18 cellular contexts compared by ENCODE assay signal in the genomic region with DNA sequence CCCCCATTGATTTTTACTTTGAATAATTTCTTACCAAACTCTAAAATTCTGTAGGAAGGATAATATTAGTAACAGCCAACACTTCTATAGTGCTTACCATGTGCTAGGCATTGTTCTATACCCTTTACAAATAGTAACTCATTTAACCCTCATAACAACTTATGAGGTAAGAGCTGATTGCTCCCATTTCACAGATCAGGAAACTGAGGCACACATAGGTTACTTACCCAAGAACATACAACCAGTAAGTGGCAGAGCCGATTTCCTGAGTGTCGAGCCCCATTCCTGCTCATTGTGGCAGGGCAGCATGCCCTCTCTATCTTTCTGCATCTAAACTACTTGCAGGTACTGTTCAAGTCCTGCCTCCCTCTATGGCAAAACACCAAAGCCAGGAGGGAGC. TPM values are rescaled to one million over a fixed set of nuclear protein-coding genes. Genes with fewer than 3 reads are reported as not detected.
DNase-seq lines count a peak whose midpoint lies in the region; ATAC-seq, FAIRE-seq and TF ChIP-seq lines count a peak whose summit lies in the region.
"Had no signal": no experiment of that assay in that cellular context is flagged by ENCODE, and none has a peak within 500 bp of the region (broad histone marks: within the 10 kb centered on the region; RNA-seq: fewer than 3 reads in every experiment).

No MANE protein-coding gene starts in this region.

- H4K20me1 ChIP-seq in HepG2 (ENCODE audit: insufficient read depth, low read length) (no peaks in the 10 kb centered on the region), GM12878 (ENCODE audit: control insufficient read depth, insufficient read depth) (no peaks in the 10 kb centered on the region)

- H3K36me3 Mint-ChIP-seq in naive B cell = peaks cover 25 to 47% of the 10 kb centered on the region in 2 donors

- H3K9ac ChIP-seq in HepG2 (ENCODE audit: insufficient read depth, low read depth, low read length) (no peak overlapping the region), GM12878 (ENCODE audit: control insufficient read depth, insufficient read depth, low read length) (no peak overlapping the region)
- H3K9ac ChIP-seq: BLaER1 had no signal

- H3K27ac ChIP-seq in HepG2 (ENCODE audit: extremely low read length, insufficient read depth, low read length) (no peak overlapping the region), right lobe of liver (no peak overlapping the region), GM12878 (ENCODE audit: control insufficient read depth, insufficient read depth) (no peak overlapping the region)
- H3K27ac ChIP-seq: 22Rv1, BLaER1 had no signal

- BruUV-seq in HepG2 (replicated peaks; lab: Mats Ljungman, UMichigan) (no TSS peak), GM12878 (replicated peaks; lab: Mats Ljungman, UMichigan) (no TSS peak)

- H3K4me1 ChIP-seq in HepG2 (ENCODE audit: insufficient read depth, low read length) = no peaks in the 10 kb centered on the region
- no peaks in the 10 kb centered on the region for H3K4me1 ChIP-seq in right lobe of liver
- peaks cover 68% of the 10 kb centered on the region for H3K4me1 ChIP-seq in GM12878 (ENCODE audit: control insufficient read depth, insufficient read depth, low read length)
- H3K4me1 ChIP-seq: HAP-1 had no signal

- TF ChIP-seq EP300 in HepG2 (IDR thresholded peaks at IDR 0.05; ENCODE audit: low read depth in 2 of 2, low read length in 2 of 2) (no peak), HepG2 (CRISPR knock-in tag; IDR thresholded peaks at IDR 0.05; ENCODE audit: borderline replicate concordance) (no peak), GM12878 (IDR thresholded peaks at IDR 0.05; ENCODE audit: borderline replicate concordance in 1 of 2, control insufficient read depth in 1 of 2, low read depth in 2 of 2, low read length in 2 of 2) (no peak)

- peaks cover 0 to 5% (median 0%) of the 10 kb centered on the region in 7 donors for H3K9me3 Mint-ChIP-seq in naive B cell
- H3K9me3 Mint-ChIP-seq: CD8-positive, alpha-beta memory T cell; HFFc6 had no signal

- H3K27me3 ChIP-seq in HepG2 (ENCODE audit: control insufficient read depth in 1 of 2, insufficient read depth in 2 of 2, low read length in 2 of 2) (no peaks in the 10 kb centered on the region), right lobe of liver (no peaks in the 10 kb centered on the region), GM12878 (replicated peaks in 1 of 2; ENCODE audit: control insufficient read depth in 2 of 2, insufficient read depth in 2 of 2, low read length in 1 of 2) (no peaks in the 10 kb centered on the region)
- H3K27me3 ChIP-seq: BLaER1 had no signal

- peak overlapping the region; percentile 41 to 97 (median 94) for H3K27ac Mint-ChIP-seq in naive B cell
- H3K27ac Mint-ChIP-seq: HFFc6 had no signal

- H3K36me3 ChIP-seq in HepG2 (replicated peaks in 1 of 2; ENCODE audit: control insufficient read depth in 1 of 2, insufficient read depth in 2 of 2, low read length in 2 of 2) (peaks cover 4 to 27% of the 10 kb centered on the region in 2 experiments; a peak in 4 of 5 replicates), right lobe of liver (peaks cover 0 to 31% (median 10%) of the 10 kb centered on the region in 4 donors), GM12878 (ENCODE audit: control insufficient read depth in 2 of 2, insufficient read depth in 2 of 2, low read length in 1 of 2) (peaks cover 0 to 8% of the 10 kb centered on the region in 2 experiments; a peak in 1 of 4 replicates)
- H3K36me3 ChIP-seq: HAP-1 had no signal

- no peak overlapping the region for H3K4me3 ChIP-seq in HepG2 (replicated peaks in 1 of 3; ENCODE audit: insufficient read depth in 1 of 3, low read depth in 2 of 3, low read length in 3 of 3)
- H3K4me3 ChIP-seq in right lobe of liver = no peak overlapping the region
- H3K4me3 ChIP-seq in GM12878 = no peak overlapping the region
- H3K4me3 ChIP-seq: BLaER1, HAP-1 had no signal

- POLR2A ChIA-PET in HepG2 (lab: Yijun Ruan, JAX) (no interaction called here), GM12878 (lab: Charles Lee) (interaction anchor here (0.5 to 5.6 kb wide), 3 partner anchors 9 to 34 kb away, joined by 3 to 47 read pairs (median 9); partner anchors contain the start of gene CCDC32)

- SMC1A ChIA-PET in GM12878 (lab: Charles Lee; ENCODE audit: uncharacterized antibody, unreplicated experiment) = interaction anchor here (0.6 to 6.2 kb wide), 6 partner anchors 9 to 70 kb away, joined by 3 to 60 read pairs (median 6); partner anchors contain the start of genes CCDC32 and RPUSD2

- H3K27me3 Mint-ChIP-seq in naive B cell = no peaks in the 10 kb centered on the region
- H3K27me3 Mint-ChIP-seq: CD8-positive, alpha-beta memory T cell had no signal

- 88% methylated on average over 2 of the region's 2 CpGs for WGBS in HepG2 (ENCODE audit: low lambda C conversion rate)
- 83% methylated on average over 2 of the region's 2 CpGs for WGBS in right lobe of liver (ENCODE audit: insufficient coverage, low coverage, low lambda C conversion rate, missing lambda C conversion rate)
- WGBS in GM12878 (ENCODE audit: insufficient coverage, insufficient replicate concordance, low lambda C conversion rate, missing lambda C conversion rate) = 97% methylated on average over 2 of the region's 2 CpGs

- CTCF ChIA-PET in HepG2 (lab: Yijun Ruan, JAX; ENCODE audit: low intra/inter-chr PET ratio, low total read pairs) = no interaction called here
- CTCF ChIA-PET in GM12878 (lab: Yijun Ruan, JAX) = interaction anchor here (0.7 to 1.0 kb wide), 3 partner anchors 13 to 302 kb away, joined by 3 read pairs; partner anchors contain the start of gene BAHD1

- H3K4me2 ChIP-seq in HepG2 (ENCODE audit: low read depth, low read length) (no peak overlapping the region), GM12878 (ENCODE audit: control insufficient read depth, insufficient read depth) (peak overlapping the region; percentile 57; the same call in 1 of the 2 replicates)
- H3K4me2 ChIP-seq: BLaER1 had no signal

- RAD21 ChIA-PET in GM12878 (lab: Charles Lee; ENCODE audit: unreplicated experiment) = interaction anchor here (1.2 to 5.3 kb wide), 2 partner anchors 9 to 35 kb away, joined by 3 to 39 read pairs; partner anchors contain the start of gene CCDC32

- in situ Hi-C loops in HepG2 (cut with HindIII; ENCODE audit: extremely low pct_ligation_motif_present, low pct_unique_long_range_greater_than_20kb) = no loop called here
- in situ Hi-C loops in GM12878 (cut with MboI) = no loop called here

- H3K79me2 ChIP-seq in HepG2 (ENCODE audit: insufficient read depth, low read length) (no peaks in the 10 kb centered on the region), GM12878 (ENCODE audit: control insufficient read depth, insufficient read depth, low read length) (peaks cover 40% of the 10 kb centered on the region)

- DNase-seq in HepG2 (ENCODE audit: low spot score) = no peak
- DNase-seq in right lobe of liver = no peak
- no peak for DNase-seq in GM12878 (ENCODE audit: low read depth, low spot score)
- DNase-seq in naive B cell = no peak
- no peak for DNase-seq in COLO668 (lab: John Stamatoyannopoulos, UW; ENCODE audit: unreplicated experiment)
- no peak for DNase-seq in posterior cingulate gyrus
- DNase-seq in activated CD4-positive, CD25-positive, alpha-beta regulatory T cell treated with anti-CD3 and anti-CD28 coated beads, Interleukin-2, amount 50 U/mL, for 72 hours = no peak
- DNase-seq: Calu3; CD8-positive, alpha-beta memory T cell; DMS 273 treated with DMSO at 0.1 percent for 48 hours; GOT3; HFFc6; KBM-7 had no signal

- no peak for TF ChIP-seq POLR2A in HepG2 (IDR thresholded peaks at IDR 0.05; ENCODE audit: insufficient read depth in 1 of 2, low read depth in 2 of 2, low read length in 2 of 2)
- no peak for TF ChIP-seq POLR2A in right lobe of liver (IDR thresholded peaks at IDR 0.05)
- no peak for TF ChIP-seq POLR2A in GM12878 (IDR thresholded peaks at IDR 0.05; ENCODE audit: low read depth, low read length)

- ATAC-seq in HepG2 = no peak
- ATAC-seq in right lobe of liver = no peak
- no peak for ATAC-seq in GM12878
- ATAC-seq in naive B cell (ENCODE audit: low read depth in 2 of 2) = no peak

- peak overlapping the region in 7 of 8 donors; percentile 73 to 100 (median 97) for H3K4me3 Mint-ChIP-seq in naive B cell
- H3K4me3 Mint-ChIP-seq: CD8-positive, alpha-beta memory T cell; HFFc6 had no signal

- TF ChIP-seq CTCF in HepG2 (CRISPR knock-in tag; IDR thresholded peaks at IDR 0.05) = no peak
- no peak for TF ChIP-seq CTCF in right lobe of liver (IDR thresholded peaks at IDR 0.05)
- TF ChIP-seq CTCF in GM12878 (IDR thresholded peaks at IDR 0.05 in 2 of 3, conservative IDR thresholded peaks at IDR 0.05 in 1 of 3; ENCODE audit: control insufficient read depth in 2 of 3, extremely low read depth in 1 of 3, insufficient read depth in 1 of 3, low read depth in 3 of 3, low read length in 3 of 3) = no peak

- TF ChIP-seq RAD21 in HepG2 (CRISPR knock-in tag; IDR thresholded peaks at IDR 0.05) (no peak), GM12878 (IDR thresholded peaks at IDR 0.05; ENCODE audit: insufficient read depth, low read depth, low read length) (no peak)

- intact Hi-C loops in HepG2 (cut with micrococcal nuclease; ENCODE audit: unreplicated experiment) (no loop called here), right lobe of liver (cut with DNase I) (no loop called here), GM12878 (cut with micrococcal nuclease; ENCODE audit: unreplicated experiment) (loop anchor here (5.0 kb wide), 1 partner anchor 36 kb away; the partner anchor contains the start of gene KNL1), posterior cingulate gyrus (cut with DNase I) (no loop called here)

- H2AFZ ChIP-seq in HepG2 (ENCODE audit: low read length) (no peak overlapping the region), GM12878 (ENCODE audit: control insufficient read depth, low read depth, low read length) (no peak overlapping the region)

- H3K9me3 ChIP-seq in HepG2 (ENCODE audit: low read length) = no peaks in the 10 kb centered on the region
- no peaks in the 10 kb centered on the region for H3K9me3 ChIP-seq in right lobe of liver
- no peaks in the 10 kb centered on the region for H3K9me3 ChIP-seq in GM12878 (replicated peaks; ENCODE audit: control insufficient read depth, insufficient read depth, low read length)
- H3K9me3 ChIP-seq: BLaER1, HAP-1 had no signal

- H3K4me1 Mint-ChIP-seq in naive B cell = peaks cover 79 to 97% (median 95%) of the 10 kb centered on the region in 3 donors

- FAIRE-seq in HepG2 (lab: Jason Lieb, UNC) (no peak), GM12878 (lab: Jason Lieb, UNC) (no peak)
- FAIRE-seq: GM12891, HTR-8/SVneo had no signal

RNA-seq across cellular contexts. Expression of gene CCDC32, which starts 9.0 kb away (rescaled TPM):
- total RNA-seq in HepG2 (2016; rRNA removed; fragmentation: Illumina TruSeq; extraction: Trizol) (23.2 and 26.3 TPM in 2 replicates), right lobe of liver (10 to 100 TPM in 3 of 6 experiments, 1 to 10 TPM in 3; 6.4 to 12.3 (median 9.9) TPM), GM12878 (2014; rRNA removed) (30.2 and 47.0 TPM in 2 replicates), GM12878 (2014; rRNA removed; fragmentation: Illumina TruSeq; extraction: Trizol) (34.0 and 34.3 TPM in 2 replicates), GM12878 (2021) (36.0 and 38.6 TPM in 2 replicates)
- total RNA-seq in HepG2 (2016; cell fraction: cytosol; rRNA removed; fragmentation: Illumina TruSeq; extraction: Trizol; ENCODE audit: low read depth) = 3.1 and 3.3 TPM in 2 replicates
- total RNA-seq in HepG2 (2016; cell fraction: insoluble cytoplasmic fraction; rRNA removed; fragmentation: Illumina TruSeq; extraction: Trizol) = 20.5 and 28.7 TPM in 2 replicates
- total RNA-seq in HepG2 (2016; cell fraction: membrane; rRNA removed; fragmentation: Illumina TruSeq; extraction: Trizol) = 5.6 and 8.7 TPM in 2 replicates
- 13.2 and 14.8 TPM in 2 replicates for total RNA-seq in HepG2 (2016; cell fraction: nucleus; rRNA removed; fragmentation: Illumina TruSeq; extraction: Trizol)
- polyA plus RNA-seq in HepG2 (2011; rRNA removed) (6.6 and 10.8 TPM in 2 replicates), GM12878 (2011; rRNA removed) (66.2 and 72.9 TPM in 2 replicates), GM12878 (2014; fragmentation: Illumina TruSeq; extraction: Trizol) (34.3 and 48.3 TPM in 2 replicates), GM12878 (2014; fragmentation: Nextera tagmentation; extraction: Ambion mirVana) (10 to 100 TPM; 67.0 to 74.3 TPM), GM12878 (2014; rRNA removed) (31.0 and 33.2 TPM in 2 replicates), GM12878 (2016; fragmentation: Nextera tagmentation; extraction: Ambion mirVana) (10 to 100 TPM; 57.1 to 61.0 TPM), naive B cell (ENCODE audit: low read depth in 6 of 6) (100 to 1,000 TPM; 199 to 261 (median 219) TPM)
- polyA plus RNA-seq in HepG2 (2011; cell fraction: cytosol; rRNA removed) = 14.2 and 21.1 TPM in 2 replicates
- 2.8 and 8.6 TPM in 2 replicates for polyA plus RNA-seq in HepG2 (2011; cell fraction: nucleus; rRNA removed)
- 11.8 and 14.4 TPM in 2 replicates for polyA plus RNA-seq in HepG2 (2012)
- 1.9 and 2.4 TPM in 2 replicates for polyA plus RNA-seq in HepG2 (2016; cell fraction: cytosol; fragmentation: Illumina TruSeq; extraction: Trizol; ENCODE audit: low read depth)
- polyA plus RNA-seq in HepG2 (2016; cell fraction: insoluble cytoplasmic fraction; fragmentation: Illumina TruSeq; extraction: Trizol; ENCODE audit: low read depth) = 24.5 and 29.8 TPM in 2 replicates
- 3.8 and 4.4 TPM in 2 replicates for polyA plus RNA-seq in HepG2 (2016; cell fraction: membrane; fragmentation: Illumina TruSeq; extraction: Trizol; ENCODE audit: low read depth)
- 13.5 and 15.0 TPM in 2 replicates for polyA plus RNA-seq in HepG2 (2016; cell fraction: nucleus; fragmentation: Illumina TruSeq; extraction: Trizol; ENCODE audit: insufficient read depth, low read depth)
- 6.2 and 20.2 TPM in 2 replicates for polyA minus RNA-seq in HepG2 (2011; rRNA and poly(A)+ RNA removed; ENCODE audit: low replicate concordance)
- polyA minus RNA-seq in HepG2 (2011; cell fraction: cytosol; rRNA and poly(A)+ RNA removed) = 2.2 and 3.0 TPM in 2 replicates
- 11.7 and 16.2 TPM in 2 replicates for polyA minus RNA-seq in HepG2 (2011; cell fraction: nucleus; rRNA and poly(A)+ RNA removed)
- 50.4 and 56.8 TPM in 2 replicates for total RNA-seq in GM12878 (2013; cell fraction: nucleolus; rRNA removed)
- polyA plus RNA-seq in GM12878 (2011; ENCODE audit: low read depth) = 33.6 TPM
- polyA plus RNA-seq in GM12878 (2011; cell fraction: cytosol; rRNA removed) = 72.1 and 86.0 TPM in 2 replicates
- 25.4 and 45.2 TPM in 2 replicates for polyA plus RNA-seq in GM12878 (2011; cell fraction: nucleus; rRNA removed)
- 41.2 and 41.4 TPM in 2 replicates for polyA plus RNA-seq in GM12878 (2012)
- 52.4 and 74.0 TPM in 2 replicates for polyA minus RNA-seq in GM12878 (2011; rRNA and poly(A)+ RNA removed)
- 4.5 and 9.5 TPM in 2 replicates for polyA minus RNA-seq in GM12878 (2011; cell fraction: cytosol; rRNA and poly(A)+ RNA removed)
- 13.8 and 24.0 TPM in 2 replicates for polyA minus RNA-seq in GM12878 (2011; cell fraction: nucleus; rRNA and poly(A)+ RNA removed)

RNA-seq across cellular contexts. Expression of gene RPUSD2, which starts 13.2 kb away (rescaled TPM):
- total RNA-seq in HepG2 (2016; rRNA removed; fragmentation: Illumina TruSeq; extraction: Trizol) = 14.5 and 18.8 TPM in 2 replicates
- 2.9 and 3.0 TPM in 2 replicates for total RNA-seq in HepG2 (2016; cell fraction: cytosol; rRNA removed; fragmentation: Illumina TruSeq; extraction: Trizol; ENCODE audit: low read depth)
- 15.5 and 15.8 TPM in 2 replicates for total RNA-seq in HepG2 (2016; cell fraction: insoluble cytoplasmic fraction; rRNA removed; fragmentation: Illumina TruSeq; extraction: Trizol)
- total RNA-seq in HepG2 (2016; cell fraction: membrane; rRNA removed; fragmentation: Illumina TruSeq; extraction: Trizol) = 4.9 and 5.5 TPM in 2 replicates
- total RNA-seq in HepG2 (2016; cell fraction: nucleus; rRNA removed; fragmentation: Illumina TruSeq; extraction: Trizol) = 7.0 and 7.2 TPM in 2 replicates
- 8.6 and 9.8 TPM in 2 replicates for polyA plus RNA-seq in HepG2 (2011; rRNA removed)
- 8.2 and 9.4 TPM in 2 replicates for polyA plus RNA-seq in HepG2 (2011; cell fraction: cytosol; rRNA removed)
- polyA plus RNA-seq in HepG2 (2011; cell fraction: nucleus; rRNA removed) = 3.9 and 4.4 TPM in 2 replicates
- polyA plus RNA-seq in HepG2 (2012) = 5.9 and 6.6 TPM in 2 replicates
- 2.0 and 2.8 TPM in 2 replicates for polyA plus RNA-seq in HepG2 (2016; cell fraction: cytosol; fragmentation: Illumina TruSeq; extraction: Trizol; ENCODE audit: low read depth)
- polyA plus RNA-seq in HepG2 (2016; cell fraction: insoluble cytoplasmic fraction; fragmentation: Illumina TruSeq; extraction: Trizol; ENCODE audit: low read depth) = 16.4 and 19.6 TPM in 2 replicates
- 2.8 TPM in 2 replicates for polyA plus RNA-seq in HepG2 (2016; cell fraction: membrane; fragmentation: Illumina TruSeq; extraction: Trizol; ENCODE audit: low read depth)
- polyA plus RNA-seq in HepG2 (2016; cell fraction: nucleus; fragmentation: Illumina TruSeq; extraction: Trizol; ENCODE audit: insufficient read depth, low read depth) = 10.3 and 12.6 TPM in 2 replicates
- 17.0 and 44.9 TPM in 2 replicates for polyA minus RNA-seq in HepG2 (2011; rRNA and poly(A)+ RNA removed; ENCODE audit: low replicate concordance)
- polyA minus RNA-seq in HepG2 (2011; cell fraction: cytosol; rRNA and poly(A)+ RNA removed) = 4.4 and 6.0 TPM in 2 replicates
- 5.8 and 6.1 TPM in 2 replicates for polyA minus RNA-seq in HepG2 (2011; cell fraction: nucleus; rRNA and poly(A)+ RNA removed)
- 1 to 10 TPM; 4.7 to 7.4 (median 6.1) TPM for total RNA-seq in right lobe of liver
- 11.6 and 15.9 TPM in 2 replicates for total RNA-seq in GM12878 (2013; cell fraction: nucleolus; rRNA removed)
- total RNA-seq in GM12878 (2014; rRNA removed) = 25.5 and 26.0 TPM in 2 replicates
- total RNA-seq in GM12878 (2014; rRNA removed; fragmentation: Illumina TruSeq; extraction: Trizol) = 13.1 and 14.4 TPM in 2 replicates
- 22.7 and 26.1 TPM in 2 replicates for total RNA-seq in GM12878 (2021)
- polyA plus RNA-seq in GM12878 (2011; ENCODE audit: low read depth) = 6.1 TPM
- polyA plus RNA-seq in GM12878 (2011; rRNA removed) = 7.4 and 16.2 TPM in 2 replicates
- polyA plus RNA-seq in GM12878 (2011; cell fraction: cytosol; rRNA removed) = 14.9 and 20.1 TPM in 2 replicates
- polyA plus RNA-seq in GM12878 (2011; cell fraction: nucleus; rRNA removed) = 9.4 and 13.7 TPM in 2 replicates
- polyA plus RNA-seq in GM12878 (2012) = 10.8 and 11.7 TPM in 2 replicates
- 8.5 and 12.7 TPM in 2 replicates for polyA plus RNA-seq in GM12878 (2014; fragmentation: Illumina TruSeq; extraction: Trizol)
- polyA plus RNA-seq in GM12878 (2014; fragmentation: Nextera tagmentation; extraction: Ambion mirVana) = 1 to 10 TPM; 4.0 to 8.7 TPM
- polyA plus RNA-seq in GM12878 (2014; rRNA removed) = 20.9 and 26.5 TPM in 2 replicates
- polyA plus RNA-seq in GM12878 (2016; fragmentation: Nextera tagmentation; extraction: Ambion mirVana) = 10 to 100 TPM; 29.5 to 33.3 TPM
- 21.3 and 25.2 TPM in 2 replicates for polyA minus RNA-seq in GM12878 (2011; rRNA and poly(A)+ RNA removed)
- polyA minus RNA-seq in GM12878 (2011; cell fraction: cytosol; rRNA and poly(A)+ RNA removed) = 7.4 and 7.5 TPM in 2 replicates
- polyA minus RNA-seq in GM12878 (2011; cell fraction: nucleus; rRNA and poly(A)+ RNA removed) = 5.7 and 17.0 TPM in 2 replicates
- 10 to 100 TPM; 18.0 to 29.3 (median 25.6) TPM for polyA plus RNA-seq in naive B cell (ENCODE audit: low read depth in 6 of 6)

RNA-seq across cellular contexts. Expression of gene KNL1, which starts 38.2 kb away (rescaled TPM):
- total RNA-seq in HepG2 (2016; rRNA removed; fragmentation: Illumina TruSeq; extraction: Trizol) (21.4 and 34.5 TPM in 2 replicates), right lobe of liver (1 to 10 TPM; 1.6 to 9.6 (median 3.6) TPM), GM12878 (2014; rRNA removed) (31.3 and 41.5 TPM in 2 replicates), GM12878 (2014; rRNA removed; fragmentation: Illumina TruSeq; extraction: Trizol) (55.5 and 58.1 TPM in 2 replicates), GM12878 (2021) (25.7 and 29.3 TPM in 2 replicates)
- 3.5 and 3.7 TPM in 2 replicates for total RNA-seq in HepG2 (2016; cell fraction: cytosol; rRNA removed; fragmentation: Illumina TruSeq; extraction: Trizol; ENCODE audit: low read depth)
- 20.6 and 35.0 TPM in 2 replicates for total RNA-seq in HepG2 (2016; cell fraction: insoluble cytoplasmic fraction; rRNA removed; fragmentation: Illumina TruSeq; extraction: Trizol)
- total RNA-seq in HepG2 (2016; cell fraction: membrane; rRNA removed; fragmentation: Illumina TruSeq; extraction: Trizol) = 4.5 and 7.0 TPM in 2 replicates
- 32.4 and 33.6 TPM in 2 replicates for total RNA-seq in HepG2 (2016; cell fraction: nucleus; rRNA removed; fragmentation: Illumina TruSeq; extraction: Trizol)
- polyA plus RNA-seq in HepG2 (2011; rRNA removed) (6.1 and 8.0 TPM in 2 replicates), GM12878 (2011; rRNA removed) (44.1 and 73.9 TPM in 2 replicates), GM12878 (2014; fragmentation: Illumina TruSeq; extraction: Trizol) (42.7 and 44.0 TPM in 2 replicates), GM12878 (2014; fragmentation: Nextera tagmentation; extraction: Ambion mirVana) (10 to 100 TPM; 10.9 to 15.8 TPM), GM12878 (2014; rRNA removed) (11.2 and 12.1 TPM in 2 replicates), GM12878 (2016; fragmentation: Nextera tagmentation; extraction: Ambion mirVana) (10 to 100 TPM; 26.3 to 30.5 TPM), naive B cell (ENCODE audit: low read depth in 6 of 6) (1 to 10 TPM in 5 of 6 donors, under 1 TPM in 1; 0.96 to 2.1 (median 1.5) TPM)
- polyA plus RNA-seq in HepG2 (2011; cell fraction: cytosol; rRNA removed) = 2.0 and 3.8 TPM in 2 replicates
- 3.9 and 5.0 TPM in 2 replicates for polyA plus RNA-seq in HepG2 (2011; cell fraction: nucleus; rRNA removed)
- 9.1 and 16.9 TPM in 2 replicates for polyA plus RNA-seq in HepG2 (2012)
- 1.1 and 1.3 TPM in 2 replicates for polyA plus RNA-seq in HepG2 (2016; cell fraction: cytosol; fragmentation: Illumina TruSeq; extraction: Trizol; ENCODE audit: low read depth)
- 17.5 and 17.9 TPM in 2 replicates for polyA plus RNA-seq in HepG2 (2016; cell fraction: insoluble cytoplasmic fraction; fragmentation: Illumina TruSeq; extraction: Trizol; ENCODE audit: low read depth)
- polyA plus RNA-seq in HepG2 (2016; cell fraction: membrane; fragmentation: Illumina TruSeq; extraction: Trizol; ENCODE audit: low read depth) = 2.7 and 3.5 TPM in 2 replicates
- 28.1 and 29.9 TPM in 2 replicates for polyA plus RNA-seq in HepG2 (2016; cell fraction: nucleus; fragmentation: Illumina TruSeq; extraction: Trizol; ENCODE audit: insufficient read depth, low read depth)
- 3.9 and 18.6 TPM in 2 replicates for polyA minus RNA-seq in HepG2 (2011; rRNA and poly(A)+ RNA removed; ENCODE audit: low replicate concordance)
- 9.1 and 12.3 TPM in 2 replicates for polyA minus RNA-seq in HepG2 (2011; cell fraction: cytosol; rRNA and poly(A)+ RNA removed)
- 28.5 and 29.7 TPM in 2 replicates for polyA minus RNA-seq in HepG2 (2011; cell fraction: nucleus; rRNA and poly(A)+ RNA removed)
- total RNA-seq in GM12878 (2013; cell fraction: nucleolus; rRNA removed) = 58.7 and 140 TPM in 2 replicates
- polyA plus RNA-seq in GM12878 (2011; ENCODE audit: low read depth) = 3.3 TPM
- polyA plus RNA-seq in GM12878 (2011; cell fraction: cytosol; rRNA removed) = 12.2 and 13.2 TPM in 2 replicates
- 29.8 and 35.3 TPM in 2 replicates for polyA plus RNA-seq in GM12878 (2011; cell fraction: nucleus; rRNA removed)
- polyA plus RNA-seq in GM12878 (2012) = 7.5 and 7.8 TPM in 2 replicates
- 43.3 and 73.0 TPM in 2 replicates for polyA minus RNA-seq in GM12878 (2011; rRNA and poly(A)+ RNA removed)
- polyA minus RNA-seq in GM12878 (2011; cell fraction: cytosol; rRNA and poly(A)+ RNA removed) = 21.1 and 26.9 TPM in 2 replicates
- 29.4 and 43.6 TPM in 2 replicates for polyA minus RNA-seq in GM12878 (2011; cell fraction: nucleus; rRNA and poly(A)+ RNA removed)
